In the genomic region with DNA sequence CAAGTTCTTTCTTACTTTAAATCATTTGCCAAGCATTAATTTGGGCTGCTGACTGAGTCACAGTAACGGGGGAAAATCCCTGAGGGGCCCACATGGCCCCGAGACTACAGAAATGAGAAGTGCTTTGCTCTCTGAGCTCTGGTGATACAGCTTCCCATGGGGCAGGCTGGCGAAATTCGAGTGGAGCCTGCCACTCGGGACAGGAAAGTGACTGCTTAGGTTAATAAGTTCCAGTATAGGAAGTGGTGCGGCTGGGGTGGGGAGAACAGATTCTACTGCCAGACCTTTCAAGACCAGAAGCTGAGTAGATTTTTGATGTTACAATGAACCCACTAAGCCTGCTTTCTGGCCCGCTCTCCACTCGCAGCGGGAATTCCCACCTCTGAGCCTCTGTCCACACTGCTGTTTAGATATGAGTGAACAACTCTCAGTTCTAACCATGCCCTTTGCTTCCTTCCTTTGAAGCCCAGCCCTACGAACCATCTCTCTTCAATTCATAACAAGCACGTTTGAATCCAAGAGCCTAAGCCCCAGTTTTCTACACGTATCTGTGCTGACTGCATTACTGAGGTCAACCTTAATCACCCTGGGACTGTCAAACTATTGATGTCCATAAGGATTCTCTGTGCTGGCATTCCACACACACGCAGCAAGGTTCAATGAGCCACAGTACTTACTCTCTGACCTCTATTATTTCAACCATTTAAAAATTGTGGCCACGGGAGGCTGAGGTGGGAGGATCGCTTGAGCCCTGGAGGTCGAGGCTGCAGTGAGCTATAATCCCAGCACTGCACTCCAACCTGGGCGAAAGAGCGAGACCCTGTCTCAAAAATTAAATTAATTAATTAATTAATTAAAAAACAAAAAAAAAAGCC, we compare ENCODE assay signal across 9 cellular contexts. TPM values are rescaled to one million over a fixed set of nuclear protein-coding genes. Genes with fewer than 3 reads are reported as not detected.
DNase-seq lines count a peak whose midpoint lies in the region; ATAC-seq and TF ChIP-seq lines count a peak whose summit lies in the region.
"Had no signal": no experiment of that assay in that cellular context is flagged by ENCODE, and none has a peak within 500 bp of the region (broad histone marks: within the 10 kb centered on the region; RNA-seq: fewer than 3 reads in every experiment).

No MANE protein-coding gene starts in this region.

- H3K4me1 ChIP-seq in effector memory CD4-positive, alpha-beta T cell (ENCODE audit: control insufficient read depth, insufficient read depth, low read length, poor library complexity, severe bottlenecking) = peaks cover 25% of the 10 kb centered on the region
- no peaks in the 10 kb centered on the region for H3K4me1 ChIP-seq in BE2C
- no peaks in the 10 kb centered on the region for H3K4me1 ChIP-seq in MM.1S (ENCODE audit: low read length)

- ATAC-seq in HG03139 (IDR thresholded peaks at IDR 0.05; ENCODE audit: unreplicated experiment) = peak; percentile 72

- no peak overlapping the region for H2AFZ ChIP-seq in MM.1S (ENCODE audit: low read length)

- DNase-seq in activated CD4-positive, alpha-beta T cell treated with anti-CD3 and anti-CD28 coated beads for 24 hours (ENCODE audit: low read depth in 2 of 2) = peak; percentile 69
- peak; percentile 8 to 49 (median 46) for DNase-seq in effector memory CD4-positive, alpha-beta T cell
- peak; percentile 46 for DNase-seq in renal cortical epithelial cell (ENCODE audit: low read depth)
- no peak for DNase-seq in BE2C
- DNase-seq in MM.1S = no peak
- DNase-seq in NCI-H146 treated with DMSO at 0.1 percent for 48 hours (lab: John Stamatoyannopoulos, UW; ENCODE audit: unreplicated experiment) = no peak

- no peak overlapping the region for H3K4me3 ChIP-seq in effector memory CD4-positive, alpha-beta T cell (ENCODE audit: insufficient read depth, low read depth, low read length, poor library complexity, severe bottlenecking)
- H3K4me3 ChIP-seq in BE2C (ENCODE audit: low read depth, low read length) (no peak overlapping the region), MM.1S (ENCODE audit: low read length) (no peak overlapping the region)

- H3K27me3 ChIP-seq in effector memory CD4-positive, alpha-beta T cell (replicated peaks; ENCODE audit: control insufficient read depth, insufficient read depth, low read length, poor library complexity, severe bottlenecking) = no peaks in the 10 kb centered on the region
- no peaks in the 10 kb centered on the region for H3K27me3 ChIP-seq in BE2C
- H3K27me3 ChIP-seq in MM.1S (replicated peaks; ENCODE audit: insufficient read depth, low read length) = no peaks in the 10 kb centered on the region

- H3K36me3 ChIP-seq in effector memory CD4-positive, alpha-beta T cell (ENCODE audit: control insufficient read depth, insufficient read depth, low read length) = peaks cover 5% of the 10 kb centered on the region
- H3K36me3 ChIP-seq in BE2C = no peaks in the 10 kb centered on the region
- H3K36me3 ChIP-seq in MM.1S (replicated peaks; ENCODE audit: insufficient read depth, low read length) = no peaks in the 10 kb centered on the region

- H3K9ac ChIP-seq in MM.1S (ENCODE audit: low read length) = no peak overlapping the region

- H3K4me2 ChIP-seq in MM.1S (ENCODE audit: low read depth, low read length) = no peak overlapping the region

- no peaks in the 10 kb centered on the region for H3K9me2 ChIP-seq in MM.1S (replicated peaks; ENCODE audit: insufficient read depth, low read length)

- TF ChIP-seq CTCF in BE2C (IDR thresholded peaks at IDR 0.05; ENCODE audit: low read depth, low read length) (no peak), MM.1S (IDR thresholded peaks at IDR 0.05; ENCODE audit: low read length) (no peak)

- H3F3A ChIP-seq in MM.1S (ENCODE audit: insufficient read depth, low read length) = no peaks in the 10 kb centered on the region

- H3K9me3 ChIP-seq in effector memory CD4-positive, alpha-beta T cell (ENCODE audit: control insufficient read depth, low read length) = no peaks in the 10 kb centered on the region
- H3K9me3 ChIP-seq in BE2C (no peaks in the 10 kb centered on the region), MM.1S (replicated peaks; ENCODE audit: insufficient read depth, low read length) (no peaks in the 10 kb centered on the region)

- no peaks in the 10 kb centered on the region for H4K20me1 ChIP-seq in MM.1S (ENCODE audit: insufficient read depth, low read length)

- peak; percentile 18 for TF ChIP-seq POLR2A in GM19193 (IDR thresholded peaks at IDR 0.05; ENCODE audit: extremely low read depth, insufficient read depth, insufficient read length)

- peak overlapping the region; percentile 52 for H3K27ac ChIP-seq in effector memory CD4-positive, alpha-beta T cell (ENCODE audit: insufficient read depth, low read length, poor library complexity, severe bottlenecking)
- no peak overlapping the region for H3K27ac ChIP-seq in MM.1S (ENCODE audit: low read length)

- peaks cover 68% of the 10 kb centered on the region for H3K79me2 ChIP-seq in MM.1S (ENCODE audit: low read length)

RNA-seq across cellular contexts. Expression of a gene that starts 9.6 kb away (rescaled TPM):
- total RNA-seq in renal cortical epithelial cell = 30.4 and 31.9 TPM in 2 replicates
- polyA plus RNA-seq in BE2C (2012; ENCODE audit: insufficient read depth, insufficient read length, low read depth) = 73.4 TPM

RNA-seq across cellular contexts. Expression of a gene that starts 37.7 kb away (rescaled TPM):
- total RNA-seq in renal cortical epithelial cell = not detected in 2 replicates
- polyA plus RNA-seq in BE2C (2012; ENCODE audit: insufficient read depth, insufficient read length, low read depth) = not detected
- total RNA-seq: activated CD8-positive, alpha-beta memory T cell treated with anti-CD3 and anti-CD28 coated beads for 36 hours had no signal

RNA-seq across cellular contexts. Expression of a gene that starts 51.5 kb away (rescaled TPM):
- total RNA-seq in renal cortical epithelial cell = 0.35 TPM in 2 replicates
- polyA plus RNA-seq in BE2C (2012; ENCODE audit: insufficient read depth, insufficient read length, low read depth) = 1.8 TPM
- total RNA-seq: activated CD8-positive, alpha-beta memory T cell treated with anti-CD3 and anti-CD28 coated beads for 36 hours had no signal

RNA-seq across cellular contexts. Expression of a gene that starts 55.5 kb away (rescaled TPM):
- total RNA-seq in renal cortical epithelial cell = 0.20 TPM in 1 of 2 replicates, not detected in the other
- 0.52 TPM for polyA plus RNA-seq in BE2C (2012; ENCODE audit: insufficient read depth, insufficient read length, low read depth)
- total RNA-seq: activated CD8-positive, alpha-beta memory T cell treated with anti-CD3 and anti-CD28 coated beads for 36 hours had no signal

Comparison
In these comparisons a context has a peak if more than half of its experiments do, and no peak if none do; other contexts are left out.
1. DNase-seq: peak in activated CD4-positive, alpha-beta T cell treated with anti-CD3 and anti-CD28 coated beads for 24 hours (2 of 2), effector memory CD4-positive, alpha-beta T cell (3 of 3) and renal cortical epithelial cell (single experiment); none in BE2C (single experiment), MM.1S (single experiment) and NCI-H146 treated with DMSO at 0.1 percent for 48 hours (single experiment).